In the genomic region with DNA sequence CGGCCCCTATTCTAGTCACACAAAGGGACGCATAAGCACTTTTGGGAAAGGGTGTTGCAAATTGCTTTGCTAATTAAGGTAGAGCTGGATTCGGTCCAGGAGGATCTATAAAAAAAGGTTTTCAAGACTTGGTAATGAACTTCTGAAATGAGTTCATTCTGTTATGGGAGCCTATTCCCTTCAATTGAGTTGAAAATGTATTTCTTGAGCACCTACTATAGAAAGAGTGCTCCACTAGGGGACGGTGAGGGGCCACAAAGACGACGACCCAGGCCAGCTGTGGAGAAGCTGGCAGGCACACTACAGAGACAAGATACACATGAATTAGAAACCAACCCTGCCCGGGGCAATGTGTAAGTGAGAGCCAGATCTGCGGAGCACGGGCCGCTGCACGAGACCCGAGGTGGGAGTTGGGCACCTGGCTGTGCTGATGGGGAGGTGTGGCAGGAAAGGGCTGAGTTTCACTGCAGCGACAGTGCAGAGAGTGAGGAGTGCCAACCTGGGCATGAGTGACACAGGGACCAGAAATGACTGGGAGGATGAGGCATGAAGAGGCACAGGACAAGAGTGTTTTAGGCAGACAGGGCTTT, we compare ENCODE assay signal across 24 cellular contexts. TPM values are rescaled to one million over a fixed set of nuclear protein-coding genes. Genes with fewer than 3 reads are reported as not detected.
DNase-seq lines count a peak whose midpoint lies in the region; ATAC-seq and TF ChIP-seq lines count a peak whose summit lies in the region.
"Had no signal": no experiment of that assay in that cellular context is flagged by ENCODE, and none has a peak within 500 bp of the region (broad histone marks: within the 10 kb centered on the region; RNA-seq: fewer than 3 reads in every experiment).

No MANE protein-coding gene starts in this region.

- H3K36me3 ChIP-seq in GM23338 (ENCODE audit: insufficient read depth), result peaks cover 21% of the 10 kb centered on the region
- H3K36me3 ChIP-seq: neutrophil, prostate gland had no signal

- H3K4me1 Mint-ChIP-seq in GM23338, result peaks cover 44% of the 10 kb centered on the region
- H3K4me1 Mint-ChIP-seq in brain, result peaks cover 58% of the 10 kb centered on the region
- peaks cover 27% of the 10 kb centered on the region for H3K4me1 Mint-ChIP-seq in progenitor cell of endocrine pancreas (ENCODE audit: low read depth)
- H3K4me1 Mint-ChIP-seq in stimulated activated memory B cell treated with anti-CD40 and anti-IgM and Interleukin-4, amounts not matched to agents 10 μg/mL and 1 μg/mL and 100 μg/mL, for 72 hours, result peaks cover 33% of the 10 kb centered on the region

- H4K20me1 ChIP-seq in GM23338 (replicated peaks; ENCODE audit: insufficient read depth), result peaks cover 34% of the 10 kb centered on the region

- no peaks in the 10 kb centered on the region for H3K9me3 Mint-ChIP-seq in GM23338
- H3K9me3 Mint-ChIP-seq in brain, result no peaks in the 10 kb centered on the region
- no peaks in the 10 kb centered on the region for H3K9me3 Mint-ChIP-seq in progenitor cell of endocrine pancreas (ENCODE audit: low read depth)
- H3K9me3 Mint-ChIP-seq in stimulated activated memory B cell treated with anti-CD40 and anti-IgM and Interleukin-4, amounts not matched to agents 10 μg/mL and 1 μg/mL and 100 μg/mL, for 72 hours, result no peaks in the 10 kb centered on the region
- H3K9me3 Mint-ChIP-seq: activated naive CD8-positive, alpha-beta T cell treated with anti-CD3 and anti-CD28 coated beads, Interleukin-2, amount 10 ng/mL, durations not matched to agents 7 days and 5 days; activated T-helper 1 cell treated with anti-CD3 and anti-CD28 coated beads, Interleukin-12 subunit alpha, Interleukin-12 subunit beta, Interleukin-2, Interleukin-4 antibody, amounts not matched to agents 30 ng/mL and 10 ng/mL and 1 ng/mL, durations not matched to agents 14 hours and 24 hours and 36 hours; stimulated activated naive CD8-positive, alpha-beta T cell treated with anti-CD3 and anti-CD28 coated beads, Interleukin-15, amount 100 ng/mL, for 72 hours had no signal

- no peak overlapping the region for H3K4me3 Mint-ChIP-seq in GM23338
- peak overlapping the region in 1 of 5 experiments; percentile 19 for H3K4me3 Mint-ChIP-seq in brain
- no peak overlapping the region for H3K4me3 Mint-ChIP-seq in progenitor cell of endocrine pancreas (ENCODE audit: low read depth)
- no peak overlapping the region for H3K4me3 Mint-ChIP-seq in stimulated activated memory B cell treated with anti-CD40 and anti-IgM and Interleukin-4, amounts not matched to agents 10 μg/mL and 1 μg/mL and 100 μg/mL, for 72 hours
- H3K4me3 Mint-ChIP-seq: activated naive CD8-positive, alpha-beta T cell treated with anti-CD3 and anti-CD28 coated beads, Interleukin-2, amount 10 ng/mL, durations not matched to agents 7 days and 5 days; activated T-helper 1 cell treated with anti-CD3 and anti-CD28 coated beads, Interleukin-12 subunit alpha, Interleukin-12 subunit beta, Interleukin-2, Interleukin-4 antibody, amounts not matched to agents 30 ng/mL and 10 ng/mL and 1 ng/mL, durations not matched to agents 14 hours and 24 hours and 36 hours; stimulated activated naive CD8-positive, alpha-beta T cell treated with anti-CD3 and anti-CD28 coated beads, Interleukin-15, amount 100 ng/mL, for 72 hours had no signal

- peaks cover 43% of the 10 kb centered on the region for H3K36me3 Mint-ChIP-seq in GM23338 (ENCODE audit: low read depth)
- H3K36me3 Mint-ChIP-seq in brain, result peaks cover 20% of the 10 kb centered on the region
- peaks cover 10% of the 10 kb centered on the region for H3K36me3 Mint-ChIP-seq in progenitor cell of endocrine pancreas (ENCODE audit: insufficient read depth)
- peaks cover 46% of the 10 kb centered on the region for H3K36me3 Mint-ChIP-seq in stimulated activated memory B cell treated with anti-CD40 and anti-IgM and Interleukin-4, amounts not matched to agents 10 μg/mL and 1 μg/mL and 100 μg/mL, for 72 hours

- H3K4me3 ChIP-seq in GM23338, result no peak overlapping the region
- H3K4me3 ChIP-seq: ascending aorta, esophagus squamous epithelium, GM23248, heart right ventricle, prostate gland had no signal

- H3K9me2 ChIP-seq in GM23338 (ENCODE audit: insufficient read depth), result no peaks in the 10 kb centered on the region

- peaks cover 10% of the 10 kb centered on the region for H3K4me1 ChIP-seq in GM23338 (ENCODE audit: insufficient read depth)

- no peak overlapping the region for H3K4me2 ChIP-seq in GM23338

- ATAC-seq in GM23338, result no peak
- ATAC-seq in stimulated activated memory B cell treated with anti-CD40 and anti-IgM and Interleukin-4, amounts not matched to agents 10 μg/mL and 1 μg/mL and 100 μg/mL, for 72 hours, result no peak
- ATAC-seq: heart right ventricle; stimulated activated naive CD8-positive, alpha-beta T cell treated with anti-CD3 and anti-CD28 coated beads, Interleukin-15, amount 100 ng/mL, for 72 hours had no signal

- peak; percentile 10 to 22; a peak in 1 of 4 replicates for TF ChIP-seq CTCF in GM23338 (conservative IDR thresholded peaks at IDR 0.05; ENCODE audit: low read depth in 2 of 2)
- no peak for TF ChIP-seq CTCF in brain (conservative IDR thresholded peaks at IDR 0.05)
- TF ChIP-seq CTCF in progenitor cell of endocrine pancreas (IDR thresholded peaks at IDR 0.05; ENCODE audit: unreplicated experiment), result no peak

- no peak overlapping the region for H2AFZ ChIP-seq in GM23338
- H2AFZ ChIP-seq: GM23248 had no signal

- DNase-seq in NCI-H345 (lab: John Stamatoyannopoulos, UW), result peak; percentile 7
- DNase-seq in NCI-H345 treated with DMSO at 0.1 percent for 48 hours (lab: John Stamatoyannopoulos, UW; ENCODE audit: unreplicated experiment), result no peak
- DNase-seq in GM23338 (ENCODE audit: low spot score), result peak; percentile 27
- no peak for DNase-seq in progenitor cell of endocrine pancreas (ENCODE audit: low spot score, unreplicated experiment)
- DNase-seq in islet precursor cell, result no peak
- no peak for DNase-seq in cerebellum (ENCODE audit: low spot score)
- DNase-seq: activated CD4-positive, alpha-beta T cell treated with anti-CD3 and anti-CD28 coated beads for 48 hours; activated naive CD8-positive, alpha-beta T cell treated with anti-CD3 and anti-CD28 coated beads, Interleukin-2, amount 10 ng/mL, durations not matched to agents 7 days and 5 days; caudate nucleus; dermis blood vessel endothelial cell; esophagus squamous epithelium; foreskin melanocyte; heart right ventricle; NCI-H187; NCI-H2227 treated with DMSO at 0.1 percent for 48 hours; stimulated activated naive CD8-positive, alpha-beta T cell treated with anti-CD3 and anti-CD28 coated beads, Interleukin-15, amount 100 ng/mL, for 72 hours; T-helper 2 cell had no signal

- peaks cover 4% of the 10 kb centered on the region; the same call in 1 of the 2 replicates for H3F3A ChIP-seq in GM23338 (replicated peaks; ENCODE audit: low read depth)

- H3K27ac Mint-ChIP-seq in GM23338 (no peak overlapping the region), brain (peak overlapping the region in 3 of 5 experiments; percentile 29 to 79 (median 58)), progenitor cell of endocrine pancreas (peak overlapping the region; percentile 55)
- H3K27ac Mint-ChIP-seq in stimulated activated memory B cell treated with anti-CD40 and anti-IgM and Interleukin-4, amounts not matched to agents 10 μg/mL and 1 μg/mL and 100 μg/mL, for 72 hours, result no peak overlapping the region
- H3K27ac Mint-ChIP-seq: activated naive CD8-positive, alpha-beta T cell treated with anti-CD3 and anti-CD28 coated beads, Interleukin-2, amount 10 ng/mL, durations not matched to agents 7 days and 5 days; activated T-helper 1 cell treated with anti-CD3 and anti-CD28 coated beads, Interleukin-12 subunit alpha, Interleukin-12 subunit beta, Interleukin-2, Interleukin-4 antibody, amounts not matched to agents 30 ng/mL and 10 ng/mL and 1 ng/mL, durations not matched to agents 14 hours and 24 hours and 36 hours; stimulated activated naive CD8-positive, alpha-beta T cell treated with anti-CD3 and anti-CD28 coated beads, Interleukin-15, amount 100 ng/mL, for 72 hours had no signal

- peaks cover 18% of the 10 kb centered on the region for H3K79me2 ChIP-seq in GM23338 (replicated peaks; ENCODE audit: insufficient read depth)

- H3K27me3 Mint-ChIP-seq in GM23338 (ENCODE audit: insufficient read depth, low read depth, poor library complexity) (peaks cover 6% of the 10 kb centered on the region), brain (peaks cover 3% of the 10 kb centered on the region), progenitor cell of endocrine pancreas (no peaks in the 10 kb centered on the region)
- no peaks in the 10 kb centered on the region for H3K27me3 Mint-ChIP-seq in stimulated activated memory B cell treated with anti-CD40 and anti-IgM and Interleukin-4, amounts not matched to agents 10 μg/mL and 1 μg/mL and 100 μg/mL, for 72 hours
- H3K27me3 Mint-ChIP-seq: activated naive CD8-positive, alpha-beta T cell treated with anti-CD3 and anti-CD28 coated beads, Interleukin-2, amount 10 ng/mL, durations not matched to agents 7 days and 5 days; stimulated activated naive CD8-positive, alpha-beta T cell treated with anti-CD3 and anti-CD28 coated beads, Interleukin-15, amount 100 ng/mL, for 72 hours had no signal

- H3K27me3 ChIP-seq in GM23338 (ENCODE audit: insufficient read depth), result no peaks in the 10 kb centered on the region
- H3K27me3 ChIP-seq: ascending aorta, esophagus squamous epithelium, heart right ventricle, neutrophil had no signal

- H3K27ac ChIP-seq in GM23338 (ENCODE audit: low read depth), result no peak overlapping the region
- H3K27ac ChIP-seq: ascending aorta, GM23248, heart right ventricle, neutrophil, prostate gland had no signal

TF ChIP-seq in GM23338, 12 proteins besides CTCF, POLR2A, EP300 and RAD21 (continues in another document):
- TF ChIP-seq EZH2 (IDR thresholded peaks at IDR 0.05; ENCODE audit: low read depth, unreplicated experiment) (no peak), NANOG (IDR thresholded peaks at IDR 0.05; ENCODE audit: borderline replicate concordance) (no peak)

RNA-seq across cellular contexts. Expression of a gene that starts 5.3 kb away (rescaled TPM):
- 33.9 and 48.9 TPM in 2 replicates for total RNA-seq in GM23338 (2014; rRNA removed; shearing (Covaris generic))
- polyA plus RNA-seq in GM23338 (2016; fragmentation: Nextera tagmentation; extraction: Ambion mirVana) (379 and 450 TPM in 2 replicates), brain (ENCODE audit: insufficient read depth, low read depth, low replicate concordance) (148 TPM)
- total RNA-seq in progenitor cell of endocrine pancreas (97.2 and 99.4 TPM in 2 replicates), cerebellum (26.4 TPM)

RNA-seq across cellular contexts. Expression of a gene that starts 40.5 kb away (rescaled TPM):
- total RNA-seq in GM23338 (2014; rRNA removed; shearing (Covaris generic)), result 0.14 TPM in 1 of 2 replicates, not detected in the other
- polyA plus RNA-seq in GM23338 (2016; fragmentation: Nextera tagmentation; extraction: Ambion mirVana) (0.16 TPM in 2 replicates), brain (ENCODE audit: insufficient read depth, low read depth, low replicate concordance) (6.4 TPM)
- total RNA-seq in progenitor cell of endocrine pancreas (0.14 and 0.29 TPM in 2 replicates), cerebellum (0.27 TPM)
- total RNA-seq: activated naive CD8-positive, alpha-beta T cell treated with anti-CD3 and anti-CD28 coated beads, Interleukin-2, amount 10 ng/mL, durations not matched to agents 7 days and 5 days; activated T-helper 1 cell treated with anti-CD3 and anti-CD28 coated beads, Interleukin-12 subunit alpha, Interleukin-12 subunit beta, Interleukin-2, Interleukin-4 antibody, amounts not matched to agents 30 ng/mL and 10 ng/mL and 1 ng/mL, durations not matched to agents 14 hours and 24 hours and 36 hours; ascending aorta; GM23248 had no signal
- polyA plus RNA-seq: GM23248 had no signal

Comparison
In these comparisons a context has a peak if more than half of its experiments do, and no peak if none do; other contexts are left out.
1. DNase-seq: peak in NCI-H345 (single experiment) and GM23338 (single experiment); none in NCI-H345 treated with DMSO at 0.1 percent for 48 hours (single experiment), progenitor cell of endocrine pancreas (single experiment), islet precursor cell (single experiment) and cerebellum (single experiment).
2. H3K27ac Mint-ChIP-seq: peak in brain (3 of 5) and progenitor cell of endocrine pancreas (single experiment); none in GM23338 (single experiment) and stimulated activated memory B cell treated with anti-CD40 and anti-IgM and Interleukin-4, amounts not matched to agents 10 μg/mL and 1 μg/mL and 100 μg/mL, for 72 hours (single experiment).
3. CTCF ChIP-seq: peak in GM23338 (2 of 2); none in brain (0 of 2) and progenitor cell of endocrine pancreas (single experiment).